Comparison of ENCODE assay signal across 21 cellular contexts in the genomic region with DNA sequence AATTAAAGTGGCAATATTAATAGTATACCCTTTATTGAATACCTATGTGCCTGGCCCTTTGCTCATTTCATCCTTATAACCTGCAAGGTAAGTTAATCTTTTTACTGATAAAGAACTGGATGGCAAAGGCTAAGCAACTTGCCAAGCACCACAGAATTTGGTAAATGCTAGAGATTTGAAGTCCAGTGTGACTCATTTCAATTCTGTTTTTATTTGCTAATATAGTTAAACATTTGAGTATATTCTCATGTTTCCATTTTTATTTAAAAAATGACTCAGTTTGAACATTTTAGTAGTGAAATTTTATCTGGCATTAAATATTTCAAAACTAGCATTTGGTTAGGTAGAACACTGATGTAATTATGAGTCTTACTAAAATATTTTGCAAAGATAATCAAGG.
"Had no signal": no experiment of that assay in that cellular context is flagged by ENCODE, and none has a peak within 500 bp of the region (broad histone marks: within the 10 kb centered on the region; RNA-seq: fewer than 3 reads in every experiment).

No MANE protein-coding gene starts in this region.

- H3K9me3 ChIP-seq: breast epithelium, MG63 had no signal

- ATAC-seq: activated CD8-positive, alpha-beta T cell treated with anti-CD3 and anti-CD28 coated beads, Interleukin-2, amount 10 ng/mL, durations not matched to agents 7 days and 5 days; WTC11 had no signal

- H3K27ac ChIP-seq: breast epithelium had no signal

- DNase-seq: activated CD4-positive, alpha-beta T cell treated with anti-CD3 and anti-CD28 coated beads for 48 hours; activated CD4-positive, alpha-beta T cell treated with anti-CD3 and anti-CD28 coated beads, Interleukin-2, amount 50 U/mL, for 4 hours; activated CD4-positive, CD25-positive, alpha-beta regulatory T cell treated with anti-CD3 and anti-CD28 coated beads, Interleukin-2, amount 50 U/mL, for 72 hours; activated CD8-positive, alpha-beta memory T cell treated with anti-CD3 and anti-CD28 coated beads, Interleukin-2, amount 50 U/mL, for 48 hours; activated CD8-positive, alpha-beta T cell treated with anti-CD3 and anti-CD28 coated beads, Interleukin-2, amount 10 ng/mL, durations not matched to agents 7 days and 5 days; activated naive CD4-positive, alpha-beta T cell treated with anti-CD3 and anti-CD28 coated beads, Interleukin-2, amount 50 U/mL, for 16 hours; activated naive CD8-positive, alpha-beta T cell treated with anti-CD3 and anti-CD28 coated beads, Interleukin-2, amount 10 ng/mL, durations not matched to agents 7 days and 5 days; activated T-cell treated with anti-CD3 and anti-CD28 coated beads, Interleukin-2, amount 50 U/mL, for 1 hour; aorta; caudate nucleus; MG63; MV-4-11; NCI-H1105; NCI-H1436; NCI-H1694 treated with DMSO at 0.1 percent for 48 hours; NCI-H2029 treated with DMSO at 0.1 percent for 48 hours; NCI-H446; NCI-H524; SHP77 treated with DMSO at 0.1 percent for 48 hours had no signal

- H3K4me3 ChIP-seq: breast epithelium, MG63 had no signal

- H3K36me3 ChIP-seq: breast epithelium had no signal

- H3K27me3 ChIP-seq: breast epithelium, MG63 had no signal
